Comparison of ENCODE assay signal across 1 cellular context in the genomic region with DNA sequence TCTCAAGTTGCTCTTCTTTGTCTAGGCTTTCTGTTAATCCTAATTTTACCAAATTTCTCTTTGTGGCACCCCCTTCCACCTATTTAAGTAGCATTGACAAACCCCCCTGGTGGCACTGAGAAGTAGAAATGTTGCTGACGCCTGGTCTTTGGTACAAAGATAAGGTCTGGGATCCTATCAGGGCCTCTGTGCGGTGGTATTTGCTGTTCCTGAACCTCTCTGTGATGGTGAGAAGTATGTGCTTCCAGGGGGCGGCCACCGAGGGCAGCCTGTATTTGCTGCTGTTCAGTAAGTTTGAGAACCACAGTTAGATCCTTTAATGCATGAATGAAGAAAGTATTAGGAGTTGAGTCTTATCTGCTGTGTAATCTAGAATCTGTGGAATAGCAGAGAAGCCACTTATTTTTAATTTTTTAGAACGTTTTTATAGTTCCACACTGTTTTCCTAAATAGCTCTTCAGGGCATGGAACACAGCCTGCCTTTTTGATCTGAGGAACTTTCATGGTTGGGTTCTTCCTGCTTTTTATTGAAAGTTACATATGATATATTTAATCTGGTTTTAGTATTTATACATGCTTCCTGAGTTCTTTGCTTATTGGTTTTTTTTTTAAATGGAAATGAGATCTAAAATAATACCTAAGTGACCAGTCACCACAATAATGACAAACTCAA.
TF ChIP-seq lines count a peak whose summit lies in the region.

No MANE protein-coding gene starts in this region.

TF ChIP-seq in K562, 482 proteins besides CTCF, POLR2A, EP300 and RAD21:
- TF ChIP-seq ZBTB26 (CRISPR knock-in tag; IDR thresholded peaks at IDR 0.05), result no peak
- peak; percentile 36; the same call in 1 of the 2 replicates for TF ChIP-seq ZNF592 (IDR thresholded peaks at IDR 0.05)
- no peak for TF ChIP-seq POLR2AphosphoS2 (IDR thresholded peaks at IDR 0.05; ENCODE audit: low read length)
- TF ChIP-seq, protein P1, sequence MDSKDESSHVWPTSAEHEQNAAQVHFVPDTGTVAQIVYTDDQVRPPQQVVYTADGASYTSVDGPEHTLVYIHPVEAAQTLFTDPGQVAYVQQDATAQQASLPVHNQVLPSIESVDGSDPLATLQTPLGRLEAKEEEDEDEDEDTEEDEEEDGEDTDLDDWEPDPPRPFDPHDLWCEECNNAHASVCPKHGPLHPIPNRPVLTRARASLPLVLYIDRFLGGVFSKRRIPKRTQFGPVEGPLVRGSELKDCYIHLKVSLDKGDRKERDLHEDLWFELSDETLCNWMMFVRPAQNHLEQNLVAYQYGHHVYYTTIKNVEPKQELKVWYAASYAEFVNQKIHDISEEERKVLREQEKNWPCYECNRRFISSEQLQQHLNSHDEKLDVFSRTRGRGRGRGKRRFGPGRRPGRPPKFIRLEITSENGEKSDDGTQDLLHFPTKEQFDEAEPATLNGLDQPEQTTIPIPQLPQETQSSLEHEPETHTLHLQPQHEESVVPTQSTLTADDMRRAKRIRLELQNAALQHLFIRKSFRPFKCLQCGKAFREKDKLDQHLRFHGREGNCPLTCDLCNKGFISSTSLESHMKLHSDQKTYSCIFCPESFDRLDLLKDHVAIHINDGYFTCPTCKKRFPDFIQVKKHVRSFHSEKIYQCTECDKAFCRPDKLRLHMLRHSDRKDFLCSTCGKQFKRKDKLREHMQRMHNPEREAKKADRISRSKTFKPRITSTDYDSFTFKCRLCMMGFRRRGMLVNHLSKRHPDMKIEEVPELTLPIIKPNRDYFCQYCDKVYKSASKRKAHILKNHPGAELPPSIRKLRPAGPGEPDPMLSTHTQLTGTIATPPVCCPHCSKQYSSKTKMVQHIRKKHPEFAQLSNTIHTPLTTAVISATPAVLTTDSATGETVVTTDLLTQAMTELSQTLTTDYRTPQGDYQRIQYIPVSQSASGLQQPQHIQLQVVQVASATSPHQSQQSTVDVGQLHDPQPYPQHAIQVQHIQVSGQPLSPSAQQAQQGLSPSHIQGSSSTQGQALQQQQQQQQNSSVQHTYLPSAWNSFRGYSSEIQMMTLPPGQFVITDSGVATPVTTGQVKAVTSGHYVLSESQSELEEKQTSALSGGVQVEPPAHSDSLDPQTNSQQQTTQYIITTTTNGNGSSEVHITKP (IDR thresholded peaks at IDR 0.05; ENCODE audit: partially characterized antibody), result peak; percentile 1
- no peak for TF ChIP-seq ZNF830 (CRISPR knock-in tag; IDR thresholded peaks at IDR 0.05)
- TF ChIP-seq KHSRP (IDR thresholded peaks at IDR 0.05), result no peak
- TF ChIP-seq ZNF511 (CRISPR knock-in tag; IDR thresholded peaks at IDR 0.05), result no peak
- TF ChIP-seq THRAP3 (IDR thresholded peaks at IDR 0.05; ENCODE audit: borderline replicate concordance), result no peak
- TF ChIP-seq RCOR1 (IDR thresholded peaks at IDR 0.05; ENCODE audit: borderline replicate concordance in 1 of 2, low read depth in 2 of 2, low read length in 2 of 2), result 0 out of 4 replicates have a peak, but pooled peaks of 1 of the 2 experiments have one; percentile 5
- no peak for TF ChIP-seq MTA3 (IDR thresholded peaks at IDR 0.05; ENCODE audit: borderline replicate concordance)
- no peak for TF ChIP-seq NRF1 (conservative IDR thresholded peaks at IDR 0.05 in 1 of 2, IDR thresholded peaks at IDR 0.05 in 1 of 2)
- no peak for TF ChIP-seq MBD2 (IDR thresholded peaks at IDR 0.05; ENCODE audit: borderline replicate concordance, low read depth)
- TF ChIP-seq TAF9B (IDR thresholded peaks at IDR 0.05; ENCODE audit: partially characterized antibody), result no peak
- TF ChIP-seq SMARCC2 (IDR thresholded peaks at IDR 0.05; ENCODE audit: low read depth), result 0 out of 2 replicates have a peak, but pooled peaks have one; percentile 12
- no peak for TF ChIP-seq MLX (CRISPR knock-in tag; conservative IDR thresholded peaks at IDR 0.05)
- TF ChIP-seq SOX6 (IDR thresholded peaks at IDR 0.05), result no peak
- 0 out of 2 replicates have a peak, but pooled peaks have one; percentile 3 for TF ChIP-seq CXXC5 (CRISPR knock-in tag; IDR thresholded peaks at IDR 0.05)
- TF ChIP-seq, protein P2, sequence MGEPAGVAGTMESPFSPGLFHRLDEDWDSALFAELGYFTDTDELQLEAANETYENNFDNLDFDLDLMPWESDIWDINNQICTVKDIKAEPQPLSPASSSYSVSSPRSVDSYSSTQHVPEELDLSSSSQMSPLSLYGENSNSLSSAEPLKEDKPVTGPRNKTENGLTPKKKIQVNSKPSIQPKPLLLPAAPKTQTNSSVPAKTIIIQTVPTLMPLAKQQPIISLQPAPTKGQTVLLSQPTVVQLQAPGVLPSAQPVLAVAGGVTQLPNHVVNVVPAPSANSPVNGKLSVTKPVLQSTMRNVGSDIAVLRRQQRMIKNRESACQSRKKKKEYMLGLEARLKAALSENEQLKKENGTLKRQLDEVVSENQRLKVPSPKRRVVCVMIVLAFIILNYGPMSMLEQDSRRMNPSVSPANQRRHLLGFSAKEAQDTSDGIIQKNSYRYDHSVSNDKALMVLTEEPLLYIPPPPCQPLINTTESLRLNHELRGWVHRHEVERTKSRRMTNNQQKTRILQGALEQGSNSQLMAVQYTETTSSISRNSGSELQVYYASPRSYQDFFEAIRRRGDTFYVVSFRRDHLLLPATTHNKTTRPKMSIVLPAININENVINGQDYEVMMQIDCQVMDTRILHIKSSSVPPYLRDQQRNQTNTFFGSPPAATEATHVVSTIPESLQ (CRISPR knock-in tag; IDR thresholded peaks at IDR 0.05), result no peak
- no peak for TF ChIP-seq GTF2B (IDR thresholded peaks at IDR 0.05; ENCODE audit: extremely low read depth, insufficient read length)
- no peak for TF ChIP-seq E4F1 (CRISPR knock-in tag; IDR thresholded peaks at IDR 0.05; ENCODE audit: borderline replicate concordance)
- TF ChIP-seq ZSCAN32 (CRISPR knock-in tag; IDR thresholded peaks at IDR 0.05), result no peak
- no peak for TF ChIP-seq NFE2 (IDR thresholded peaks at IDR 0.05; ENCODE audit: low read depth)
- TF ChIP-seq, protein P3, sequence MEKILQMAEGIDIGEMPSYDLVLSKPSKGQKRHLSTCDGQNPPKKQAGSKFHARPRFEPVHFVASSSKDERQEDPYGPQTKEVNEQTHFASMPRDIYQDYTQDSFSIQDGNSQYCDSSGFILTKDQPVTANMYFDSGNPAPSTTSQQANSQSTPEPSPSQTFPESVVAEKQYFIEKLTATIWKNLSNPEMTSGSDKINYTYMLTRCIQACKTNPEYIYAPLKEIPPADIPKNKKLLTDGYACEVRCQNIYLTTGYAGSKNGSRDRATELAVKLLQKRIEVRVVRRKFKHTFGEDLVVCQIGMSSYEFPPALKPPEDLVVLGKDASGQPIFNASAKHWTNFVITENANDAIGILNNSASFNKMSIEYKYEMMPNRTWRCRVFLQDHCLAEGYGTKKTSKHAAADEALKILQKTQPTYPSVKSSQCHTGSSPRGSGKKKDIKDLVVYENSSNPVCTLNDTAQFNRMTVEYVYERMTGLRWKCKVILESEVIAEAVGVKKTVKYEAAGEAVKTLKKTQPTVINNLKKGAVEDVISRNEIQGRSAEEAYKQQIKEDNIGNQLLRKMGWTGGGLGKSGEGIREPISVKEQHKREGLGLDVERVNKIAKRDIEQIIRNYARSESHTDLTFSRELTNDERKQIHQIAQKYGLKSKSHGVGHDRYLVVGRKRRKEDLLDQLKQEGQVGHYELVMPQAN (IDR thresholded peaks at IDR 0.05; ENCODE audit: borderline replicate concordance), result no peak
- TF ChIP-seq ZKSCAN8 (CRISPR knock-in tag; IDR thresholded peaks at IDR 0.05), result 0 out of 2 replicates have a peak, but pooled peaks have one; percentile 40
- TF ChIP-seq ILF3 (IDR thresholded peaks at IDR 0.05; ENCODE audit: borderline replicate concordance), result no peak
- no peak for TF ChIP-seq HDAC2 (IDR thresholded peaks at IDR 0.05)
- TF ChIP-seq NFRKB (IDR thresholded peaks at IDR 0.05; ENCODE audit: low read depth), result 0 out of 2 replicates have a peak, but pooled peaks have one; percentile 28
- no peak for TF ChIP-seq MYC (IDR thresholded peaks at IDR 0.05; ENCODE audit: low read depth, low read length)
- no peak for TF ChIP-seq MYC (CRISPR knock-in tag; IDR thresholded peaks at IDR 0.05; ENCODE audit: borderline replicate concordance, low read depth)
- TF ChIP-seq ZNF785 (CRISPR knock-in tag; IDR thresholded peaks at IDR 0.05), result no peak
